ENCODE assay signal across 28 cellular contexts in the genomic region with DNA sequence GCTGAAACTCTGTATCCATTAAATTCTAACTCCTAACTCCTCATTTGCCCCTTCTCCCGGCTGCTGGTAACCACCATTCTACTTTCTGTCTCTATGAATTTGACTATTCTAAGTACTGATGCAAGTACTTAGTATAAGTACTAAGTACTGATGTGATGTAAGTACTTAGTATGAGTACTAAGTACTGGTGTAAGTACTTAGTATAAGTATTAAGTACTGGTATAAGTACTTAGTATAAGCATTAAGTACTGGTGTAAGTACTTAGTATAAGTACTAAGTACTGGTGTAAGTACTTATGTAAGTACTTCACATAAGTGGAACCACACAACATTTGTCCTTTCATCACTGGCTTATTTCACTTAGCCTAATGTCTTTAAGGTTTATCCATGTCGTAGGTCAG. TPM values are rescaled to one million over a fixed set of nuclear protein-coding genes. Genes with fewer than 3 reads are reported as not detected.
"Had no signal": no experiment of that assay in that cellular context is flagged by ENCODE, and none has a peak within 500 bp of the region (broad histone marks: within the 10 kb centered on the region; RNA-seq: fewer than 3 reads in every experiment).

No MANE protein-coding gene starts in this region.

- ATAC-seq: esophagus mucosa; heart left ventricle; left lobe of liver; naive thymus-derived CD4-positive, alpha-beta T cell had no signal

- H3K4me1 ChIP-seq: transverse colon had no signal

- H3K27ac ChIP-seq: dorsolateral prefrontal cortex, heart left ventricle, neutrophil, sigmoid colon, skin epidermis, stomach, thoracic aorta, transverse colon had no signal

- DNase-seq: cortex of kidney; dorsolateral prefrontal cortex; effector CD8-positive, alpha-beta T cell; heart left ventricle; hippocampal formation; mammary epithelial cell; naive thymus-derived CD4-positive, alpha-beta T cell; nephron progenitor cell; posterior cingulate gyrus; sigmoid colon; stimulated activated CD4-positive, alpha-beta T cell treated with anti-CD3 and anti-CD28 coated beads, Interleukin-12 subunit alpha, Interleukin-12 subunit beta, amount 100 ng/mL, for 4 hours; stimulated activated naive CD4-positive, alpha-beta T cell; stomach; substantia nigra; transverse colon had no signal

- H3K36me3 ChIP-seq: heart left ventricle, neutrophil, sigmoid colon, stomach, thoracic aorta, transverse colon had no signal

- H3K27me3 ChIP-seq: dorsolateral prefrontal cortex, heart left ventricle, sigmoid colon, stomach, transverse colon had no signal

- H3K27ac Mint-ChIP-seq: nephron progenitor cell had no signal

- H3K4me3 ChIP-seq: dorsolateral prefrontal cortex, heart left ventricle, sigmoid colon, skin epidermis, stomach, thoracic aorta, transverse colon had no signal

- H3K4me3 Mint-ChIP-seq: naive thymus-derived CD4-positive, alpha-beta T cell; nephron progenitor cell had no signal

- H3K9me3 ChIP-seq: neutrophil, sigmoid colon, thoracic aorta, transverse colon had no signal

RNA-seq across cellular contexts. Expression of a gene that starts 40.9 kb away (rescaled TPM):
- total RNA-seq: dorsolateral prefrontal cortex; fibroblast of lung; frontal cortex; glomerular endothelial cell; lower leg skin; mammary epithelial cell; mesenteric fat pad; mononuclear cell; naive thymus-derived CD4-positive, alpha-beta T cell; osteoblast; pulmonary artery endothelial cell; thoracic aorta had no signal
- polyA plus RNA-seq: fibroblast of lung; mammary epithelial cell; naive thymus-derived CD4-positive, alpha-beta T cell had no signal
